In the genomic region with DNA sequence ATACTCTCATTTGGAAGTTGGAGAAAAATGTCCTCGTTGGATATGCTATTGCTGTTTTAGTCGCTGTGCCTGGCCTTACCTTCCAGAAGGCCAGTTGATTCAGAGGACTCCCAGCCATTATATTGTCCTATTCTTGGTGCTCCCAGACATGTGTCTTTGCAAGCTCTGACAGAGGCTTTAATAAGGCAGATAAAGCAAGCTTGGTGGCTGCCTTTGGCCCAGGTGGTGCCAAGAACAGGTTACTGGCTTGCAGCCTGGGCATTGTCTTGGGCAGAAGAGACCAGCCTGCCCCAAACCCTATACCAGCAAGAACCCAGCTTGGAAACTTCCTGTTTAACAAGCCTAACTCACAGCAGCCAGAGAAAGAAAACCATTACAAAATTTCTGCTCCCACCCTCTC, we compare ENCODE assay signal across 35 cellular contexts. TPM values are rescaled to one million over a fixed set of nuclear protein-coding genes. Genes with fewer than 3 reads are reported as not detected.
"Had no signal": no experiment of that assay in that cellular context is flagged by ENCODE, and none has a peak within 500 bp of the region (broad histone marks: within the 10 kb centered on the region; RNA-seq: fewer than 3 reads in every experiment).

No MANE protein-coding gene starts in this region.

- H3K4me1 Mint-ChIP-seq: activated B cell treated with CpG ODN at 0.5 μM for 24 hours; activated CD4-positive, alpha-beta T cell treated with anti-CD3 and anti-CD28 coated beads, Interleukin-2, amount 10 ng/mL, durations not matched to agents 24 days and 14 days; activated naive CD4-positive, alpha-beta T cell treated with anti-CD3 and anti-CD28 coated beads, Interleukin-2, amount 10 ng/mL, durations not matched to agents 7 days and 5 days; activated naive CD8-positive, alpha-beta T cell treated with anti-CD3 and anti-CD28 coated beads, Interleukin-2, amount 10 ng/mL, durations not matched to agents 7 days and 5 days had no signal

- H3K36me3 ChIP-seq: ascending aorta, cardiac muscle cell had no signal

- H3K9me3 ChIP-seq: ascending aorta had no signal

- H3K4me3 Mint-ChIP-seq: activated B cell treated with CpG ODN at 0.5 μM for 24 hours; activated CD4-positive, alpha-beta memory T cell treated with anti-CD3 and anti-CD28 coated beads for 36 hours; activated CD4-positive, alpha-beta T cell treated with anti-CD3 and anti-CD28 coated beads, Interleukin-2, amount 10 ng/mL, durations not matched to agents 24 days and 14 days; activated CD8-positive, alpha-beta T cell treated with anti-CD3 and anti-CD28 coated beads for 36 hours; activated naive CD4-positive, alpha-beta T cell treated with anti-CD3 and anti-CD28 coated beads, Interleukin-2, amount 10 ng/mL, durations not matched to agents 7 days and 5 days; activated naive CD4-positive, alpha-beta T cell treated with anti-CD3 and anti-CD28 coated beads, Interleukin-2, amount 50 U/mL, for 24 hours; activated naive CD8-positive, alpha-beta T cell; activated naive CD8-positive, alpha-beta T cell treated with anti-CD3 and anti-CD28 coated beads, Interleukin-2, amount 10 ng/mL, durations not matched to agents 7 days and 5 days; activated naive CD8-positive, alpha-beta T cell treated with anti-CD3 and anti-CD28 coated beads, Interleukin-2, amount 50 U/mL, for 24 hours; activated T-cell treated with anti-CD3 and anti-CD28 coated beads, Interleukin-2, amount 50 U/mL, for 4 hours; brain; T-helper 1 cell treated with Interleukin-12 subunit alpha and Interleukin-12 subunit beta and Interleukin-4 antibody, amounts not matched to agents 30 μg/mL and 1 μg/mL, for 36 hours; T-helper 2 cell treated with Interferon-gamma antibody and Interleukin-4, amounts not matched to agents 5 μg/mL and 100 μg/mL, for 36 hours had no signal

- H3K4me1 ChIP-seq: ascending aorta had no signal

- DNase-seq: activated B cell treated with CpG ODN at 0.5 μM for 24 hours; activated CD4-positive, alpha-beta memory T cell treated with anti-CD3 and anti-CD28 coated beads for 36 hours; activated CD4-positive, alpha-beta T cell treated with anti-CD3 and anti-CD28 coated beads for 4 hours; activated CD4-positive, alpha-beta T cell treated with anti-CD3 and anti-CD28 coated beads, Interleukin-2, amount 10 ng/mL, durations not matched to agents 24 days and 14 days; activated CD4-positive, alpha-beta T cell treated with anti-CD3 and anti-CD28 coated beads, Interleukin-2, amount 50 U/mL, for 1 hour; activated CD4-positive, alpha-beta T cell treated with anti-CD3 and anti-CD28 coated beads, Interleukin-2, amount 50 U/mL, for 4 hours; activated CD4-positive, CD25-positive, alpha-beta regulatory T cell treated with anti-CD3 and anti-CD28 coated beads, Interleukin-2, amount 50 U/mL, for 72 hours; activated CD8-positive, alpha-beta memory T cell treated with anti-CD3 and anti-CD28 coated beads, Interleukin-2, amount 50 U/mL, for 4 hours; activated CD8-positive, alpha-beta T cell treated with anti-CD3 and anti-CD28 coated beads for 36 hours; activated effector memory CD4-positive, alpha-beta T cell treated with Interleukin-2 at 50 U/mL for 16 hours; activated gamma-delta T cell; activated naive CD4-positive, alpha-beta T cell treated with anti-CD3 and anti-CD28 coated beads, Interleukin-2, amount 10 ng/mL, durations not matched to agents 7 days and 5 days; activated naive CD4-positive, alpha-beta T cell treated with Interleukin-2 at 50 U/mL for 16 hours; activated naive CD8-positive, alpha-beta T cell treated with anti-CD3 and anti-CD28 coated beads, Interleukin-2, amount 10 ng/mL, durations not matched to agents 7 days and 5 days; activated naive CD8-positive, alpha-beta T cell treated with anti-CD3 and anti-CD28 coated beads, Interleukin-2, amount 50 U/mL, for 24 hours; activated T-cell treated with anti-CD3 and anti-CD28 coated beads for 4 hours; activated T-cell treated with anti-CD3 and anti-CD28 coated beads, Interleukin-2, amount 50 U/mL, for 1 hour; activated T-cell treated with anti-CD3 and anti-CD28 coated beads, Interleukin-2, amount 50 U/mL, for 4 hours; amygdala; anterior cingulate cortex; central memory CD4-positive, alpha-beta T cell; cerebellar nuclear complex; T-helper 1 cell; T-helper 2 cell; T-helper 9 cell had no signal

- H3K4me3 ChIP-seq: ascending aorta, cardiac muscle cell had no signal

- H3K27ac ChIP-seq: ascending aorta, cardiac muscle cell, VCaP had no signal

- H3K27ac Mint-ChIP-seq: activated B cell treated with CpG ODN at 0.5 μM for 24 hours; activated CD4-positive, alpha-beta memory T cell treated with anti-CD3 and anti-CD28 coated beads for 36 hours; activated CD4-positive, alpha-beta T cell treated with anti-CD3 and anti-CD28 coated beads, Interleukin-2, amount 10 ng/mL, durations not matched to agents 24 days and 14 days; activated CD8-positive, alpha-beta T cell treated with anti-CD3 and anti-CD28 coated beads for 36 hours; activated naive CD4-positive, alpha-beta T cell treated with anti-CD3 and anti-CD28 coated beads, Interleukin-2, amount 10 ng/mL, durations not matched to agents 7 days and 5 days; activated naive CD4-positive, alpha-beta T cell treated with anti-CD3 and anti-CD28 coated beads, Interleukin-2, amount 50 U/mL, for 24 hours; activated naive CD8-positive, alpha-beta T cell; activated naive CD8-positive, alpha-beta T cell treated with anti-CD3 and anti-CD28 coated beads, Interleukin-2, amount 10 ng/mL, durations not matched to agents 7 days and 5 days; activated naive CD8-positive, alpha-beta T cell treated with anti-CD3 and anti-CD28 coated beads, Interleukin-2, amount 50 U/mL, for 24 hours; activated T-helper 2 cell treated with anti-CD3 and anti-CD28 coated beads, Interferon-gamma antibody, Interleukin-2, Interleukin-4, amounts not matched to agents 10 μg/mL and 5 μg/mL and 100 μg/mL, durations not matched to agents 14 hours and 24 hours and 36 hours; brain; T-helper 1 cell treated with Interleukin-12 subunit alpha and Interleukin-12 subunit beta and Interleukin-4 antibody, amounts not matched to agents 30 μg/mL and 1 μg/mL, for 36 hours; T-helper 2 cell treated with Interferon-gamma antibody and Interleukin-4, amounts not matched to agents 5 μg/mL and 100 μg/mL, for 36 hours had no signal

- H3K9me3 Mint-ChIP-seq: activated B cell treated with CpG ODN at 0.5 μM for 24 hours; activated CD4-positive, alpha-beta memory T cell treated with anti-CD3 and anti-CD28 coated beads for 36 hours; activated CD4-positive, alpha-beta T cell treated with anti-CD3 and anti-CD28 coated beads, Interleukin-2, amount 10 ng/mL, durations not matched to agents 24 days and 14 days; activated CD8-positive, alpha-beta T cell treated with anti-CD3 and anti-CD28 coated beads for 36 hours; activated naive CD4-positive, alpha-beta T cell treated with anti-CD3 and anti-CD28 coated beads, Interleukin-2, amount 10 ng/mL, durations not matched to agents 7 days and 5 days; activated naive CD4-positive, alpha-beta T cell treated with anti-CD3 and anti-CD28 coated beads, Interleukin-2, amount 50 U/mL, for 24 hours; activated naive CD8-positive, alpha-beta T cell treated with anti-CD3 and anti-CD28 coated beads, Interleukin-2, amount 10 ng/mL, durations not matched to agents 7 days and 5 days; activated naive CD8-positive, alpha-beta T cell treated with anti-CD3 and anti-CD28 coated beads, Interleukin-2, amount 50 U/mL, for 24 hours; activated T-cell treated with anti-CD3 and anti-CD28 coated beads, Interleukin-2, amount 50 U/mL, for 4 hours; activated T-helper 2 cell treated with anti-CD3 and anti-CD28 coated beads, Interferon-gamma antibody, Interleukin-2, Interleukin-4, amounts not matched to agents 10 μg/mL and 5 μg/mL and 100 μg/mL, durations not matched to agents 14 hours and 24 hours and 36 hours; brain; T-helper 1 cell treated with Interleukin-12 subunit alpha and Interleukin-12 subunit beta and Interleukin-4 antibody, amounts not matched to agents 30 μg/mL and 1 μg/mL, for 36 hours; T-helper 2 cell treated with Interferon-gamma antibody and Interleukin-4, amounts not matched to agents 5 μg/mL and 100 μg/mL, for 36 hours had no signal

- H3K36me3 Mint-ChIP-seq: activated CD4-positive, alpha-beta memory T cell treated with anti-CD3 and anti-CD28 coated beads for 36 hours; activated naive CD4-positive, alpha-beta T cell treated with anti-CD3 and anti-CD28 coated beads, Interleukin-2, amount 10 ng/mL, durations not matched to agents 7 days and 5 days; activated naive CD4-positive, alpha-beta T cell treated with anti-CD3 and anti-CD28 coated beads, Interleukin-2, amount 50 U/mL, for 24 hours; activated naive CD8-positive, alpha-beta T cell; activated naive CD8-positive, alpha-beta T cell treated with anti-CD3 and anti-CD28 coated beads, Interleukin-2, amount 10 ng/mL, durations not matched to agents 7 days and 5 days; brain had no signal

- H3K27me3 Mint-ChIP-seq: activated B cell treated with CpG ODN at 0.5 μM for 24 hours; activated CD4-positive, alpha-beta memory T cell treated with anti-CD3 and anti-CD28 coated beads for 36 hours; activated CD4-positive, alpha-beta T cell treated with anti-CD3 and anti-CD28 coated beads, Interleukin-2, amount 10 ng/mL, durations not matched to agents 24 days and 14 days; activated naive CD4-positive, alpha-beta T cell treated with anti-CD3 and anti-CD28 coated beads, Interleukin-2, amount 50 U/mL, for 24 hours; activated naive CD8-positive, alpha-beta T cell; activated naive CD8-positive, alpha-beta T cell treated with anti-CD3 and anti-CD28 coated beads, Interleukin-2, amount 50 U/mL, for 24 hours had no signal

- ATAC-seq: activated CD8-positive, alpha-beta T cell treated with anti-CD3 and anti-CD28 coated beads for 36 hours; activated naive CD8-positive, alpha-beta T cell treated with anti-CD3 and anti-CD28 coated beads, Interleukin-2, amount 50 U/mL, for 24 hours; activated T-cell treated with anti-CD3 and anti-CD28 coated beads, Interleukin-2, amount 50 U/mL, for 4 hours had no signal

- H3K27me3 ChIP-seq: ascending aorta, cardiac muscle cell had no signal

RNA-seq across cellular contexts. Expression of gene RAI2, which starts 16.9 kb away (rescaled TPM):
- total RNA-seq: activated B cell treated with CpG ODN at 0.5 μM for 24 hours; activated naive CD8-positive, alpha-beta T cell treated with anti-CD3 and anti-CD28 coated beads, Interleukin-2, amount 10 ng/mL, durations not matched to agents 7 days and 5 days; bronchial epithelial cell had no signal
